In the genomic region with DNA sequence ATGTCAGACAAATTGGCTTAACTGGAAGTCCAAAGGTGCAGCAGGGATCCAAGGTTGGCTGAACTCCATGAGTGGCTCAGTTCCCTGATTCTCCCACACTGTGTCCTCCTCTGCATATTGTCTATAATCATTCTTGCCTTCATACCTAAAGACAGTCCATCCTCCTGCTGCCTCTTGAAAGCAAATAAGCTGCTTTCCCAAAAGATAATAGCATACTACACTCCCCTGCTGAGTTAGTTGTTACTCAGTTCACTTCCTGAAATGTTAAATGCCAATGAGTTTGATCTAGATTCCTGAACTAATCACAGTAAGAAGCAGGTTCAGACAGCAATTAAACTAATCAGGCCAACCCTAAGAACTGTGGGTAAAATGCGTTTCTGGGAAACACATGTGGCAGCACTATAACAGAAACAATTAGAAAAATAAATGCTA, we compare ENCODE assay signal across 8 cellular contexts. TPM values are rescaled to one million over a fixed set of nuclear protein-coding genes. Genes with fewer than 3 reads are reported as not detected.
DNase-seq lines count a peak whose midpoint lies in the region; ATAC-seq and TF ChIP-seq lines count a peak whose summit lies in the region.

No MANE protein-coding gene starts in this region.

- H3K36me3 ChIP-seq in BLaER1 treated with 17β-estradiol and CSF1 and Interleukin-3, amounts not matched to agents 10 nM and 100 nM = peaks cover 0 to 39% (median 17%) of the 10 kb centered on the region in 11 experiments; a peak in 18 of 22 replicates
- H3K36me3 ChIP-seq in right lobe of liver = no peaks in the 10 kb centered on the region

- H3K9me3 ChIP-seq in BLaER1 treated with 17β-estradiol and CSF1 and Interleukin-3, amounts not matched to agents 10 nM and 100 nM (replicated peaks in 1 of 11) = no peaks in the 10 kb centered on the region
- H3K9me3 ChIP-seq in right lobe of liver = no peaks in the 10 kb centered on the region

- no peaks in the 10 kb centered on the region for H3K27me3 ChIP-seq in BLaER1 treated with 17β-estradiol and CSF1 and Interleukin-3, amounts not matched to agents 10 nM and 100 nM
- H3K27me3 ChIP-seq in right lobe of liver = no peaks in the 10 kb centered on the region

- peak overlapping the region; percentile 85 to 97 (median 93); a peak in 21 of 22 replicates for H3K9ac ChIP-seq in BLaER1 treated with 17β-estradiol and CSF1 and Interleukin-3, amounts not matched to agents 10 nM and 100 nM

- H3K27ac ChIP-seq in BLaER1 treated with 17β-estradiol and CSF1 and Interleukin-3, amounts not matched to agents 10 nM and 100 nM = peak overlapping the region in 10 of 11 experiments; percentile 80 to 95 (median 92); a peak in 18 of 22 replicates
- H3K27ac ChIP-seq in right lobe of liver = no peak overlapping the region

- TF ChIP-seq POLR2A in right lobe of liver (IDR thresholded peaks at IDR 0.05) = no peak

- H3K4me2 ChIP-seq in BLaER1 treated with 17β-estradiol and CSF1 and Interleukin-3, amounts not matched to agents 10 nM and 100 nM = peak overlapping the region; percentile 81 to 98 (median 91)

- 55% methylated on average over 1 of the region's 1 CpG for WGBS in right lobe of liver (ENCODE audit: insufficient coverage, low coverage, low lambda C conversion rate, missing lambda C conversion rate)

- no peaks in the 10 kb centered on the region for H3K9me3 Mint-ChIP-seq in activated naive CD8-positive, alpha-beta T cell treated with anti-CD3 and anti-CD28 coated beads for 36 hours

- peaks cover 35% of the 10 kb centered on the region for H3K36me3 Mint-ChIP-seq in activated naive CD8-positive, alpha-beta T cell treated with anti-CD3 and anti-CD28 coated beads for 36 hours

- H3K4me3 ChIP-seq in BLaER1 treated with 17β-estradiol and CSF1 and Interleukin-3, amounts not matched to agents 10 nM and 100 nM = peak overlapping the region; percentile 58 to 80 (median 69); a peak in 19 of 20 replicates
- no peak overlapping the region for H3K4me3 ChIP-seq in right lobe of liver

- no peak for ATAC-seq in right lobe of liver
- no peak for ATAC-seq in GM18498 (IDR thresholded peaks at IDR 0.05; ENCODE audit: unreplicated experiment)
- ATAC-seq in HG03175 (IDR thresholded peaks at IDR 0.05; ENCODE audit: unreplicated experiment) = no peak
- no peak for ATAC-seq in HG02759 (IDR thresholded peaks at IDR 0.05; ENCODE audit: unreplicated experiment)

- peaks cover 48 to 62% (median 59%) of the 10 kb centered on the region in 10 experiments for H3K4me1 ChIP-seq in BLaER1 treated with 17β-estradiol and CSF1 and Interleukin-3, amounts not matched to agents 10 nM and 100 nM
- peaks cover 0 to 54% (median 10%) of the 10 kb centered on the region in 4 donors for H3K4me1 ChIP-seq in right lobe of liver

- no peaks in the 10 kb centered on the region for H3K27me3 Mint-ChIP-seq in activated naive CD8-positive, alpha-beta T cell treated with anti-CD3 and anti-CD28 coated beads for 36 hours

- H4K20me1 ChIP-seq in BLaER1 treated with 17β-estradiol and CSF1 and Interleukin-3, amounts not matched to agents 10 nM and 100 nM = peaks cover 22 to 66% (median 38%) of the 10 kb centered on the region in 11 experiments; a peak in 17 of 22 replicates

- DNase-seq in HT-29 (ENCODE audit: low spot score) (peak; percentile 52), right lobe of liver (peak; percentile 33 to 66 (median 51)), NCI-H1417 treated with DMSO at 0.1 percent for 48 hours (lab: John Stamatoyannopoulos, UW) (no peak)
- DNase-seq in activated naive CD8-positive, alpha-beta T cell treated with anti-CD3 and anti-CD28 coated beads for 36 hours = no peak

- peaks cover 52% of the 10 kb centered on the region for H3K4me1 Mint-ChIP-seq in activated naive CD8-positive, alpha-beta T cell treated with anti-CD3 and anti-CD28 coated beads for 36 hours

- no peak for TF ChIP-seq CTCF in right lobe of liver (IDR thresholded peaks at IDR 0.05)

- H3K27ac Mint-ChIP-seq in activated naive CD8-positive, alpha-beta T cell treated with anti-CD3 and anti-CD28 coated beads for 36 hours = peak overlapping the region; percentile 96

- intact Hi-C loops in right lobe of liver (cut with DNase I) = no loop called here

- peak overlapping the region; percentile 93 for H3K4me3 Mint-ChIP-seq in activated naive CD8-positive, alpha-beta T cell treated with anti-CD3 and anti-CD28 coated beads for 36 hours

RNA-seq across cellular contexts. Expression of gene BOLA1, which starts 51.0 kb away (rescaled TPM):
- total RNA-seq in HT-29 (2014; rRNA removed; shearing (Covaris generic)) = 17.8 and 20.4 TPM in 2 replicates
- 10 to 100 TPM; 20.6 to 22.6 TPM for total RNA-seq in activated naive CD8-positive, alpha-beta T cell treated with anti-CD3 and anti-CD28 coated beads for 36 hours
- 10 to 100 TPM in 3 of 6 experiments, 1 to 10 TPM in 3; 8.4 to 23.7 (median 9.5) TPM for total RNA-seq in right lobe of liver

Comparison
In these comparisons a context has a peak if more than half of its experiments do, and no peak if none do; other contexts are left out.
1. H3K27ac ChIP-seq: peak in BLaER1 treated with 17β-estradiol and CSF1 and Interleukin-3, amounts not matched to agents 10 nM and 100 nM (10 of 11); none in right lobe of liver (0 of 3).
2. H3K4me3 ChIP-seq: peak in BLaER1 treated with 17β-estradiol and CSF1 and Interleukin-3, amounts not matched to agents 10 nM and 100 nM (10 of 10); none in right lobe of liver (0 of 3).
3. DNase-seq: peak in HT-29 (single experiment) and right lobe of liver (3 of 3); none in activated naive CD8-positive, alpha-beta T cell treated with anti-CD3 and anti-CD28 coated beads for 36 hours (single experiment) and NCI-H1417 treated with DMSO at 0.1 percent for 48 hours (single experiment).